ENCODE assay signal across 2 cellular contexts in genomic region chr16:4780235-4780634, GRCh38.
TF ChIP-seq lines count a peak whose summit lies in the region.

No MANE protein-coding gene starts in this region.

TF ChIP-seq in IMR-90, 13 proteins besides CTCF, POLR2A, EP300 and RAD21:
- TF ChIP-seq RCOR1 (IDR thresholded peaks at IDR 0.05; ENCODE audit: insufficient replicate concordance, low read length) (no peak), USF2 (IDR thresholded peaks at IDR 0.05; ENCODE audit: low read depth, low read length) (no peak), MAFK (IDR thresholded peaks at IDR 0.05; ENCODE audit: low read depth, low read length) (no peak), FOS (IDR thresholded peaks at IDR 0.05; ENCODE audit: low read depth, low read length) (no peak), ELK1 (IDR thresholded peaks at IDR 0.05; ENCODE audit: borderline replicate concordance, low read depth, low read length) (no peak), NFE2L2 (IDR thresholded peaks at IDR 0.05; ENCODE audit: low read depth, low read length) (no peak), MAZ (IDR thresholded peaks at IDR 0.05; ENCODE audit: borderline replicate concordance, low read depth, low read length) (no peak), CEBPB (IDR thresholded peaks at IDR 0.05; ENCODE audit: low read depth, low read length) (no peak), MXI1 (IDR thresholded peaks at IDR 0.05; ENCODE audit: borderline replicate concordance, low read depth, low read length) (no peak), BHLHE40 (IDR thresholded peaks at IDR 0.05; ENCODE audit: low read depth, low read length) (no peak), SMC3 (IDR thresholded peaks at IDR 0.05; ENCODE audit: low read depth, low read length) (no peak), CHD1 (IDR thresholded peaks at IDR 0.05; ENCODE audit: low read depth, low read length) (no peak), RFX5 (IDR thresholded peaks at IDR 0.05; ENCODE audit: low read depth, low read length) (no peak)

TF ChIP-seq in endothelial cell of umbilical vein, 7 proteins besides CTCF, POLR2A, EP300 and RAD21:
- TF ChIP-seq FOS (IDR thresholded peaks at IDR 0.05; ENCODE audit: borderline replicate concordance, insufficient read depth, low read length): peak; percentile 32
- no peak for TF ChIP-seq MYC (IDR thresholded peaks at IDR 0.05; ENCODE audit: low read depth, low read length)
- no peak for TF ChIP-seq MAX (IDR thresholded peaks at IDR 0.05; ENCODE audit: insufficient read depth, insufficient read length)
- TF ChIP-seq EZH2 (IDR thresholded peaks at IDR 0.05; ENCODE audit: borderline replicate concordance, low read depth, low read length, severe bottlenecking): no peak
- TF ChIP-seq JUN (IDR thresholded peaks at IDR 0.05; ENCODE audit: borderline replicate concordance, insufficient read depth, insufficient read length, low read depth): peak; percentile 43
- no peak for TF ChIP-seq POLR2AphosphoS5 (IDR thresholded peaks at IDR 0.05; ENCODE audit: insufficient read depth, low read depth, low read length)
- no peak for TF ChIP-seq GATA2 (IDR thresholded peaks at IDR 0.05; ENCODE audit: insufficient read depth, insufficient read length, low read depth, low read length)
